8 cellular contexts compared by ENCODE assay signal in genomic region chr19:38682872-38683392, GRCh38. TPM values are rescaled to one million over a fixed set of nuclear protein-coding genes. Genes with fewer than 3 reads are reported as not detected.
DNase-seq lines count a peak whose midpoint lies in the region; ATAC-seq lines count a peak whose summit lies in the region.

No MANE protein-coding gene starts in this region.

- peak; percentile 37 for DNase-seq in Right ventricle myocardium inferior (ENCODE audit: missing footprints)
- DNase-seq in cardiac septum (ENCODE audit: low spot score) = no peak
- DNase-seq in NCI-H526 treated with DMSO at 0.1 percent for 48 hours (lab: John Stamatoyannopoulos, UW) = no peak
- DNase-seq in occipital lobe (lab: John Stamatoyannopoulos, UW) = no peak
- no peak for DNase-seq in NCI-H82 (lab: John Stamatoyannopoulos, UW)

- H3K27ac ChIP-seq in duodenal mucosa (ENCODE audit: low read depth, low read length) = peak overlapping the region; percentile 95
- H3K27ac ChIP-seq in muscle layer of duodenum (ENCODE audit: low read length) = peak overlapping the region; percentile 94

- peaks cover 84 to 92% of the 10 kb centered on the region in 2 donors for H3K4me1 ChIP-seq in duodenal mucosa (ENCODE audit: control insufficient read depth in 1 of 2, insufficient read depth in 2 of 2, low read length in 2 of 2)
- H3K4me1 ChIP-seq in muscle layer of duodenum (ENCODE audit: control insufficient read depth in 1 of 2, insufficient read depth in 2 of 2, low read length in 2 of 2) = peaks cover 49 to 58% of the 10 kb centered on the region in 2 donors

- peaks cover 2 to 3% of the 10 kb centered on the region in 2 donors for H3K36me3 ChIP-seq in duodenal mucosa (ENCODE audit: control insufficient read depth in 1 of 2, insufficient read depth in 2 of 2, low read length in 2 of 2)
- peaks cover 6 to 28% of the 10 kb centered on the region in 2 donors for H3K36me3 ChIP-seq in muscle layer of duodenum (ENCODE audit: control insufficient read depth in 1 of 2, insufficient read depth in 2 of 2, low read length in 2 of 2)

- ATAC-seq in Right ventricle myocardium inferior (peak; percentile 9), HG03520 (IDR thresholded peaks at IDR 0.05; ENCODE audit: unreplicated experiment) (no peak)

- intact Hi-C loops in Right ventricle myocardium inferior (cut with DNase I) = no loop called here
- intact Hi-C loops in cardiac septum (cut with DNase I) = no loop called here

- H3K9ac ChIP-seq in duodenal mucosa (ENCODE audit: low read depth in 1 of 2, low read length in 2 of 2) = peak overlapping the region; percentile 56 to 82

- H3K9me3 ChIP-seq in duodenal mucosa (ENCODE audit: control insufficient read depth in 1 of 2, low read length in 2 of 2) (no peaks in the 10 kb centered on the region), muscle layer of duodenum (ENCODE audit: control insufficient read depth in 1 of 2, low read length in 2 of 2) (no peaks in the 10 kb centered on the region)

- H3K27me3 ChIP-seq in duodenal mucosa (ENCODE audit: control insufficient read depth in 1 of 2, insufficient read depth in 2 of 2, low read length in 2 of 2) (no peaks in the 10 kb centered on the region), muscle layer of duodenum (ENCODE audit: low read depth, low read length) (no peaks in the 10 kb centered on the region)

- H3K4me3 ChIP-seq in duodenal mucosa (ENCODE audit: low read depth in 1 of 2, low read length in 2 of 2) = peak overlapping the region in 1 of 2 donors; percentile 1
- H3K4me3 ChIP-seq in muscle layer of duodenum (ENCODE audit: low read depth in 1 of 2, low read length in 2 of 2) = peak overlapping the region in 1 of 2 donors; percentile 2

RNA-seq across cellular contexts. Expression of gene ACTN4, which starts 35.5 kb away (rescaled TPM):
- total RNA-seq in Right ventricle myocardium inferior (145 TPM), cardiac septum (190 TPM), occipital lobe (53.2 TPM)
